36 cellular contexts compared by ENCODE assay signal in the genomic region with DNA sequence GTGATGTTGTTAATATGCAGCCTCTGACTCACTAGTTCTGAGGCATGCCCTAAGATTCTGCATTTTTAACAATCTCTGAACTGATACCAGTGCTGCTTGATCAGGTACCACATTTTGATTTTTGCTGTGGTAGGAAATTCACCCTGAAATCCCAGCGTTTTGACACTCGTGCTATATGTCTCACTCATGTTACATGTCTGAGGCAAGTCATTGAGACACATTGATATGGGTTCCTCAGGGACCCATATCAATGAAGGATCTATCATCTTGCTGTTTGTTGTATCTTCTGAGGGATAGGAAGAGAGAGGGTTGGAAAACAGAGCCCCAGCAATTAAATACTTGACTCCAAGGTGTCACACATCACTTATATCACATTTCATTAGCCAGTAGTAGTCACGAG.
"Had no signal": no experiment of that assay in that cellular context is flagged by ENCODE, and none has a peak within 500 bp of the region (broad histone marks: within the 10 kb centered on the region; RNA-seq: fewer than 3 reads in every experiment).

No MANE protein-coding gene starts in this region.

- H3K27me3 Mint-ChIP-seq: activated naive CD4-positive, alpha-beta T cell treated with anti-CD3 and anti-CD28 coated beads, Interleukin-2, amount 10 ng/mL, durations not matched to agents 7 days and 5 days; activated naive CD4-positive, alpha-beta T cell treated with anti-CD3 and anti-CD28 coated beads, Interleukin-2, amount 50 U/mL, for 24 hours; activated naive CD8-positive, alpha-beta T cell; activated naive CD8-positive, alpha-beta T cell treated with anti-CD3 and anti-CD28 coated beads for 36 hours; activated naive CD8-positive, alpha-beta T cell treated with anti-CD3 and anti-CD28 coated beads, Interleukin-2, amount 10 ng/mL, durations not matched to agents 7 days and 5 days; activated T-cell treated with anti-CD3 and anti-CD28 coated beads, Interleukin-2, amount 50 U/mL, for 24 hours; activated T-helper 17 cell treated with anti-CD3 and anti-CD28 coated beads, Interleukin-2, amount 50 U/mL, for 72 hours; brain; central memory CD8-positive, alpha-beta T cell had no signal

- DNase-seq: activated effector memory CD4-positive, alpha-beta T cell treated with anti-CD3 and anti-CD28 coated beads, Interleukin-2, amount 50 U/mL, for 16 hours; activated effector memory CD4-positive, alpha-beta T cell treated with Interleukin-2 at 50 U/mL for 16 hours; activated gamma-delta T cell; activated gamma-delta T cell treated with Interleukin-2 at 50 U/mL for 16 hours; activated naive CD4-positive, alpha-beta T cell; activated naive CD4-positive, alpha-beta T cell treated with anti-CD3 and anti-CD28 coated beads for 36 hours; activated naive CD4-positive, alpha-beta T cell treated with anti-CD3 and anti-CD28 coated beads, Interleukin-2, amount 10 ng/mL, durations not matched to agents 7 days and 5 days; activated naive CD4-positive, alpha-beta T cell treated with anti-CD3 and anti-CD28 coated beads, Interleukin-2, amount 50 U/mL, for 16 hours; activated naive CD4-positive, alpha-beta T cell treated with Interleukin-2 at 50 U/mL for 16 hours; activated naive CD8-positive, alpha-beta T cell treated with anti-CD3 and anti-CD28 coated beads for 36 hours; activated naive CD8-positive, alpha-beta T cell treated with anti-CD3 and anti-CD28 coated beads, Interleukin-2, amount 10 ng/mL, durations not matched to agents 7 days and 5 days; activated naive CD8-positive, alpha-beta T cell treated with anti-CD3 and anti-CD28 coated beads, Interleukin-2, amount 50 U/mL, for 24 hours; activated T-cell treated with anti-CD3 and anti-CD28 coated beads, Interleukin-2, amount 50 U/mL, for 1 hour; activated T-cell treated with anti-CD3 and anti-CD28 coated beads, Interleukin-2, amount 50 U/mL, for 24 hours; activated T-cell treated with anti-CD3 and anti-CD28 coated beads, Interleukin-2, amount 50 U/mL, for 4 hours; activated T-cell treated with anti-CD3 and anti-CD28 coated beads, Interleukin-2, amount 50 U/mL, for 48 hours; activated T-cell treated with anti-CD3 and anti-CD28 coated beads, Interleukin-2, amount 50 U/mL, for 72 hours; adrenal gland; amniotic stem cell; amygdala; anterior cingulate cortex; aorta; body of pancreas; brain microvascular endothelial cell; central memory CD4-positive, alpha-beta T cell; cerebellar nuclear complex had no signal

- H3K9me3 ChIP-seq: adrenal gland, ascending aorta, body of pancreas, breast epithelium had no signal

- H3K4me3 Mint-ChIP-seq: activated naive CD4-positive, alpha-beta T cell treated with anti-CD3 and anti-CD28 coated beads for 36 hours; activated naive CD4-positive, alpha-beta T cell treated with anti-CD3 and anti-CD28 coated beads, Interleukin-2, amount 10 ng/mL, durations not matched to agents 7 days and 5 days; activated naive CD4-positive, alpha-beta T cell treated with anti-CD3 and anti-CD28 coated beads, Interleukin-2, amount 50 U/mL, for 24 hours; activated naive CD8-positive, alpha-beta T cell; activated naive CD8-positive, alpha-beta T cell treated with anti-CD3 and anti-CD28 coated beads for 36 hours; activated naive CD8-positive, alpha-beta T cell treated with anti-CD3 and anti-CD28 coated beads, Interleukin-2, amount 10 ng/mL, durations not matched to agents 7 days and 5 days; activated naive CD8-positive, alpha-beta T cell treated with anti-CD3 and anti-CD28 coated beads, Interleukin-2, amount 50 U/mL, for 24 hours; activated T-cell treated with anti-CD3 and anti-CD28 coated beads, Interleukin-2, amount 50 U/mL, for 24 hours; activated T-cell treated with anti-CD3 and anti-CD28 coated beads, Interleukin-2, amount 50 U/mL, for 4 hours; activated T-cell treated with anti-CD3 and anti-CD28 coated beads, Interleukin-2, amount 50 U/mL, for 72 hours; activated T-helper 1 cell treated with anti-CD3 and anti-CD28 coated beads, Interleukin-12 subunit alpha, Interleukin-12 subunit beta, Interleukin-2, Interleukin-4 antibody, amounts not matched to agents 30 ng/mL and 10 ng/mL and 1 ng/mL, durations not matched to agents 14 hours and 24 hours and 36 hours; activated T-helper 17 cell treated with anti-CD3 and anti-CD28 coated beads, Interleukin-2, amount 50 U/mL, for 72 hours; brain; central memory CD8-positive, alpha-beta T cell had no signal

- H3K36me3 Mint-ChIP-seq: activated naive CD4-positive, alpha-beta T cell treated with anti-CD3 and anti-CD28 coated beads, Interleukin-2, amount 10 ng/mL, durations not matched to agents 7 days and 5 days; activated naive CD4-positive, alpha-beta T cell treated with anti-CD3 and anti-CD28 coated beads, Interleukin-2, amount 50 U/mL, for 24 hours; activated naive CD4-positive, alpha-beta T cell treated with anti-CD3 and anti-CD28 coated beads, Interleukin-2, amount 50 U/mL, for 72 hours; activated naive CD8-positive, alpha-beta T cell treated with anti-CD3 and anti-CD28 coated beads for 36 hours; activated naive CD8-positive, alpha-beta T cell treated with anti-CD3 and anti-CD28 coated beads, Interleukin-2, amount 10 ng/mL, durations not matched to agents 7 days and 5 days; brain had no signal

- H3K27ac Mint-ChIP-seq: activated naive CD4-positive, alpha-beta T cell treated with anti-CD3 and anti-CD28 coated beads for 36 hours; activated naive CD4-positive, alpha-beta T cell treated with anti-CD3 and anti-CD28 coated beads, Interleukin-2, amount 10 ng/mL, durations not matched to agents 7 days and 5 days; activated naive CD4-positive, alpha-beta T cell treated with anti-CD3 and anti-CD28 coated beads, Interleukin-2, amount 50 U/mL, for 24 hours; activated naive CD4-positive, alpha-beta T cell treated with anti-CD3 and anti-CD28 coated beads, Interleukin-2, amount 50 U/mL, for 72 hours; activated naive CD8-positive, alpha-beta T cell; activated naive CD8-positive, alpha-beta T cell treated with anti-CD3 and anti-CD28 coated beads for 36 hours; activated naive CD8-positive, alpha-beta T cell treated with anti-CD3 and anti-CD28 coated beads, Interleukin-2, amount 10 ng/mL, durations not matched to agents 7 days and 5 days; activated naive CD8-positive, alpha-beta T cell treated with anti-CD3 and anti-CD28 coated beads, Interleukin-2, amount 50 U/mL, for 24 hours; activated T-cell treated with anti-CD3 and anti-CD28 coated beads, Interleukin-2, amount 50 U/mL, for 24 hours; activated T-cell treated with anti-CD3 and anti-CD28 coated beads, Interleukin-2, amount 50 U/mL, for 72 hours; activated T-helper 1 cell treated with anti-CD3 and anti-CD28 coated beads, Interleukin-12 subunit alpha, Interleukin-12 subunit beta, Interleukin-2, Interleukin-4 antibody, amounts not matched to agents 30 ng/mL and 10 ng/mL and 1 ng/mL, durations not matched to agents 14 hours and 24 hours and 36 hours; activated T-helper 17 cell treated with anti-CD3 and anti-CD28 coated beads, Interleukin-2, amount 50 U/mL, for 72 hours; brain had no signal

- H3K4me3 ChIP-seq: adrenal gland, ascending aorta, body of pancreas, breast epithelium, cardiac muscle cell had no signal

- H3K9me3 Mint-ChIP-seq: activated naive CD4-positive, alpha-beta T cell treated with anti-CD3 and anti-CD28 coated beads for 36 hours; activated naive CD4-positive, alpha-beta T cell treated with anti-CD3 and anti-CD28 coated beads, Interleukin-2, amount 50 U/mL, for 24 hours; activated T-helper 1 cell treated with anti-CD3 and anti-CD28 coated beads, Interleukin-12 subunit alpha, Interleukin-12 subunit beta, Interleukin-2, Interleukin-4 antibody, amounts not matched to agents 30 ng/mL and 10 ng/mL and 1 ng/mL, durations not matched to agents 14 hours and 24 hours and 36 hours; brain; central memory CD8-positive, alpha-beta T cell had no signal

- H3K36me3 ChIP-seq: adrenal gland, ascending aorta, brain microvascular endothelial cell, breast epithelium, cardiac muscle cell had no signal

- H3K27me3 ChIP-seq: adrenal gland, ascending aorta, body of pancreas, brain microvascular endothelial cell, breast epithelium, cardiac muscle cell had no signal

- H3K27ac ChIP-seq: adrenal gland, ascending aorta, body of pancreas, brain microvascular endothelial cell, breast epithelium, cardiac muscle cell had no signal

- H3K4me1 Mint-ChIP-seq: activated naive CD4-positive, alpha-beta T cell treated with anti-CD3 and anti-CD28 coated beads, Interleukin-2, amount 10 ng/mL, durations not matched to agents 7 days and 5 days; activated naive CD4-positive, alpha-beta T cell treated with anti-CD3 and anti-CD28 coated beads, Interleukin-2, amount 50 U/mL, for 24 hours; activated naive CD8-positive, alpha-beta T cell treated with anti-CD3 and anti-CD28 coated beads for 36 hours; activated naive CD8-positive, alpha-beta T cell treated with anti-CD3 and anti-CD28 coated beads, Interleukin-2, amount 10 ng/mL, durations not matched to agents 7 days and 5 days; activated naive CD8-positive, alpha-beta T cell treated with anti-CD3 and anti-CD28 coated beads, Interleukin-2, amount 50 U/mL, for 24 hours; activated T-helper 17 cell treated with anti-CD3 and anti-CD28 coated beads, Interleukin-2, amount 50 U/mL, for 72 hours; brain; central memory CD8-positive, alpha-beta T cell had no signal
